ENCODE assay signal across 16 cellular contexts in the genomic region with DNA sequence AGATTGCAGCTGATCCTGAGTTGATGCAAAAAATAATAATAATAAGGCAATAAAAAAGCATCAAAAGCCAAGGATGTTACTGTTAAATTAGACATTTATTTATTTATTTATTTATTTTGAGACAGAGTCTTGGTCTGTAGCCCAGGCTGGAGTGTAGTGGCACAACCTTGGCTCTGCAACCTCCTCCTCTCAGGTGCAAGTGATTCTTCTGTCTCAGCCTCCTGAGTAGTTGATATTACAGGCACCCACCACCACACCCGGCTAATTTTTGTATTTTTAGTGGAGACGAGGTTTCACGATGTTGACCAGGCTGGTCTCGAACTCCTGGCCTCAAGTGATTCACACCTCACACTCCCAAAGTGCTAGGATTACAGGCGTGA.
DNase-seq lines count a peak whose midpoint lies in the region; ATAC-seq and TF ChIP-seq lines count a peak whose summit lies in the region.
"Had no signal": no experiment of that assay in that cellular context is flagged by ENCODE, and none has a peak within 500 bp of the region (broad histone marks: within the 10 kb centered on the region; RNA-seq: fewer than 3 reads in every experiment).

No MANE protein-coding gene starts in this region.

- H3K27ac Mint-ChIP-seq in nephron: peak overlapping the region; percentile 75 to 96 (median 89)
- H3K27ac Mint-ChIP-seq: B cell; CD4-positive, CD25-positive, alpha-beta regulatory T cell had no signal

- H3K4me1 Mint-ChIP-seq in nephron: peaks cover 45% of the 10 kb centered on the region
- H3K4me1 Mint-ChIP-seq: B cell; CD4-positive, CD25-positive, alpha-beta regulatory T cell had no signal

- H3K27ac ChIP-seq in left ventricle myocardium inferior (replicated peaks): peak overlapping the region; percentile 88
- H3K27ac ChIP-seq: SJSA1 had no signal

- H3K27me3 ChIP-seq in left ventricle myocardium inferior (ENCODE audit: low read depth): no peaks in the 10 kb centered on the region
- H3K27me3 ChIP-seq: SJSA1 had no signal

- no peak for TF ChIP-seq CTCF in left ventricle myocardium inferior (IDR thresholded peaks at IDR 0.05; ENCODE audit: borderline replicate concordance)
- no peak for TF ChIP-seq CTCF in nephron (IDR thresholded peaks at IDR 0.05; ENCODE audit: unreplicated experiment in 3 of 3)

- peaks cover 16% of the 10 kb centered on the region for H3K4me1 ChIP-seq in left ventricle myocardium inferior
- H3K4me1 ChIP-seq: SJSA1 had no signal

- no peaks in the 10 kb centered on the region for H3K36me3 ChIP-seq in left ventricle myocardium inferior
- H3K36me3 ChIP-seq: SJSA1 had no signal

- DNase-seq in Right ventricle myocardium inferior (ENCODE audit: missing footprints): no peak
- DNase-seq in cardiac septum (ENCODE audit: low spot score): no peak
- DNase-seq in left ventricle myocardium inferior: no peak
- no peak for DNase-seq in stimulated activated CD4-positive, alpha-beta T cell treated with anti-CD3 and anti-CD28 coated beads, Interleukin-4, amount 100 ng/mL, for 1 hour
- no peak for DNase-seq in dedifferentiated amniotic fluid mesenchymal stem cell (ENCODE audit: extremely low spot score)
- no peak for DNase-seq in germinal center (ENCODE audit: low spot score)
- DNase-seq: 8988T; CD4-positive, CD25-positive, alpha-beta regulatory T cell; COR-L47; NCI-H1417 treated with DMSO at 0.1 percent for 48 hours; NCI-H187 treated with DMSO at 0.1 percent for 48 hours; NCI-H524 treated with DMSO at 0.1 percent for 48 hours had no signal

- no peaks in the 10 kb centered on the region for H3K36me3 Mint-ChIP-seq in nephron (ENCODE audit: low read depth)
- H3K36me3 Mint-ChIP-seq: CD4-positive, CD25-positive, alpha-beta regulatory T cell had no signal

- peaks cover 3% of the 10 kb centered on the region for H3K27me3 Mint-ChIP-seq in nephron (ENCODE audit: low read depth)
- H3K27me3 Mint-ChIP-seq: B cell had no signal

- H3K4me3 Mint-ChIP-seq in nephron: no peak overlapping the region
- H3K4me3 Mint-ChIP-seq: B cell; CD4-positive, CD25-positive, alpha-beta regulatory T cell had no signal

- H3K9me3 ChIP-seq in left ventricle myocardium inferior (replicated peaks): no peaks in the 10 kb centered on the region
- H3K9me3 ChIP-seq: SJSA1 had no signal

- no peak overlapping the region for H3K4me3 ChIP-seq in left ventricle myocardium inferior
- H3K4me3 ChIP-seq: SJSA1 had no signal

- ATAC-seq in Right ventricle myocardium inferior (peak; percentile 30), HG03442 (IDR thresholded peaks at IDR 0.05; ENCODE audit: unreplicated experiment) (no peak)

- intact Hi-C loops in Right ventricle myocardium inferior (cut with DNase I) (loop anchor here (1.0 to 5.0 kb wide), 2 partner anchors 78 to 464 kb away; no protein-coding TSS in a partner anchor), cardiac septum (cut with DNase I) (loop anchor here (2.0 kb wide), 1 partner anchor 465 kb away; a partner anchor contains a TSS), left ventricle myocardium inferior (cut with micrococcal nuclease) (no loop called here)

- no peaks in the 10 kb centered on the region for H3K9me3 Mint-ChIP-seq in nephron
